In the genomic region with DNA sequence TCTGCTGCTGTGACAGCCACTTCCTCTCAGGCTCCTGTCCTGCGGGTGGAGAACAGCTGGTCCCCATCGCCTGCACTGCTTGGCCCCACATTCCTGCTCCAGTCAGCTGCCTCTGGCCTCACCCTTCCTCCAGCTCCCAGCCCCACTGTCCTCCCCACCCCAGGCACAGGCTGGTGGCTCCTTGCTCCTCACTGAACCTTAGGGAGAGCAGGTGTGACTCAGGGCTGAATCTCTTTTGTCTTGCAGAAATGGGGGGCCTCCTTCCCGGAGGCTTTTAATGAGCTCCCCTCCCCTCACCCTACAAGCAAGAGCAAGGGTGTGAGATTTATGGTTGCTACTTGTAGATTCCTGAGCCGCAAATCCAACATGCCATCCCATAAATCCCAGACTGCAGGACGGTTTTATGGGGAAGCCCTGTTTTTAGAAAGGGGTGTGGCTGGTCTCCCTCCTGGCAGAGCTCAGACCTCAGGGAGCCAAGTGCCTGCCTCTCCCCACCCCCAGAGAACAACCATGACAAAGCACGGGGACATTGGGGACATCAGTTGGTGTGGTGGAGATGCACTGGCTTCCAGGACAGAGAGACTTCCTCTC, we compare ENCODE assay signal across 1 cellular context.
TF ChIP-seq lines count a peak whose summit lies in the region.

No MANE protein-coding gene starts in this region.

TF ChIP-seq in HEK293, 187 proteins besides CTCF, POLR2A, EP300 and RAD21 (continued from another document and continues in another):
- TF ChIP-seq PRDM2 (tag by site-specific recombination; IDR thresholded peaks at IDR 0.05; ENCODE audit: borderline replicate concordance) (no peak), AEBP2 (tag by site-specific recombination; IDR thresholded peaks at IDR 0.05; ENCODE audit: borderline replicate concordance) (no peak), GLIS1 (tag by site-specific recombination; IDR thresholded peaks at IDR 0.05) (peak; percentile 76), ZNF704 (tag by site-specific recombination; IDR thresholded peaks at IDR 0.05) (no peak), ZIC2 (tag by site-specific recombination; IDR thresholded peaks at IDR 0.05) (peak; percentile 93), MZF1 (tag by site-specific recombination; IDR thresholded peaks at IDR 0.05; ENCODE audit: borderline replicate concordance) (no peak; the same call in 1 of the 2 replicates), ZNF555 (tag by site-specific recombination; conservative IDR thresholded peaks at IDR 0.05) (no peak), KLF1 (tag by site-specific recombination; IDR thresholded peaks at IDR 0.05) (peak; percentile 96), ZNF394 (tag by site-specific recombination; IDR thresholded peaks at IDR 0.05; ENCODE audit: borderline replicate concordance) (no peak), ZNF423 (tag by site-specific recombination; IDR thresholded peaks at IDR 0.05) (peak; percentile 29; the same call in 1 of the 2 replicates), ZBTB17 (tag by site-specific recombination; IDR thresholded peaks at IDR 0.05) (0 out of 2 replicates have a peak, but pooled peaks have one; percentile 43), ZNF558 (tag by site-specific recombination; IDR thresholded peaks at IDR 0.05) (peak; percentile 62; the same call in 1 of the 2 replicates), ZNF10 (tag by site-specific recombination; IDR thresholded peaks at IDR 0.05) (no peak), ZNF768 (tag by site-specific recombination; IDR thresholded peaks at IDR 0.05) (no peak), PBX3 (CRISPR knock-in tag; IDR thresholded peaks at IDR 0.05) (no peak), ZEB2 (tag by site-specific recombination; IDR thresholded peaks at IDR 0.05) (no peak), ZNF777 (tag by site-specific recombination; IDR thresholded peaks at IDR 0.05; ENCODE audit: borderline replicate concordance) (no peak), ZNF837 (tag by site-specific recombination; IDR thresholded peaks at IDR 0.05) (no peak), ZNF416 (tag by site-specific recombination; IDR thresholded peaks at IDR 0.05) (no peak), ZNF571 (tag by site-specific recombination; IDR thresholded peaks at IDR 0.05) (no peak), HOXA7 (CRISPR knock-in tag; IDR thresholded peaks at IDR 0.05; ENCODE audit: borderline replicate concordance) (no peak), ZBTB21 (tag by site-specific recombination; IDR thresholded peaks at IDR 0.05) (no peak), ZNF133 (tag by site-specific recombination; IDR thresholded peaks at IDR 0.05) (no peak), ZNF16 (tag by site-specific recombination; IDR thresholded peaks at IDR 0.05; ENCODE audit: low read depth) (no peak), ZNF140 (tag by site-specific recombination; IDR thresholded peaks at IDR 0.05) (no peak), ZNF776 (tag by site-specific recombination; IDR thresholded peaks at IDR 0.05; ENCODE audit: borderline replicate concordance) (no peak), ZNF239 (tag by site-specific recombination; IDR thresholded peaks at IDR 0.05) (no peak), TCF7L2 (IDR thresholded peaks at IDR 0.05; ENCODE audit: borderline replicate concordance, low read depth, low read length) (no peak), ZNF473 (tag by site-specific recombination; IDR thresholded peaks at IDR 0.05) (no peak), ZSCAN18 (tag by site-specific recombination; IDR thresholded peaks at IDR 0.05) (no peak), KLF8 (tag by site-specific recombination; IDR thresholded peaks at IDR 0.05) (no peak), ZNF248 (tag by site-specific recombination; IDR thresholded peaks at IDR 0.05) (no peak), GLI4 (tag by site-specific recombination; IDR thresholded peaks at IDR 0.05) (no peak), ZNF664 (tag by site-specific recombination; IDR thresholded peaks at IDR 0.05) (no peak), ZFHX2 (tag by site-specific recombination; conservative IDR thresholded peaks at IDR 0.05) (no peak), ZNF341 (tag by site-specific recombination; IDR thresholded peaks at IDR 0.05; ENCODE audit: low read depth) (peak; percentile 64), ZFP41 (tag by site-specific recombination; IDR thresholded peaks at IDR 0.05; ENCODE audit: borderline replicate concordance) (no peak), ZNF549 (tag by site-specific recombination; IDR thresholded peaks at IDR 0.05) (no peak), BCL11B (tag by site-specific recombination; IDR thresholded peaks at IDR 0.05; ENCODE audit: low read depth) (no peak), IKZF3 (tag by site-specific recombination; IDR thresholded peaks at IDR 0.05) (no peak), KLF10 (tag by site-specific recombination; IDR thresholded peaks at IDR 0.05) (peak; percentile 77), ZNF292 (tag by site-specific recombination; IDR thresholded peaks at IDR 0.05; ENCODE audit: borderline replicate concordance, low read depth) (no peak), ZNF311 (tag by site-specific recombination; IDR thresholded peaks at IDR 0.05; ENCODE audit: borderline replicate concordance) (no peak)
- TF ChIP-seq, protein P1, sequence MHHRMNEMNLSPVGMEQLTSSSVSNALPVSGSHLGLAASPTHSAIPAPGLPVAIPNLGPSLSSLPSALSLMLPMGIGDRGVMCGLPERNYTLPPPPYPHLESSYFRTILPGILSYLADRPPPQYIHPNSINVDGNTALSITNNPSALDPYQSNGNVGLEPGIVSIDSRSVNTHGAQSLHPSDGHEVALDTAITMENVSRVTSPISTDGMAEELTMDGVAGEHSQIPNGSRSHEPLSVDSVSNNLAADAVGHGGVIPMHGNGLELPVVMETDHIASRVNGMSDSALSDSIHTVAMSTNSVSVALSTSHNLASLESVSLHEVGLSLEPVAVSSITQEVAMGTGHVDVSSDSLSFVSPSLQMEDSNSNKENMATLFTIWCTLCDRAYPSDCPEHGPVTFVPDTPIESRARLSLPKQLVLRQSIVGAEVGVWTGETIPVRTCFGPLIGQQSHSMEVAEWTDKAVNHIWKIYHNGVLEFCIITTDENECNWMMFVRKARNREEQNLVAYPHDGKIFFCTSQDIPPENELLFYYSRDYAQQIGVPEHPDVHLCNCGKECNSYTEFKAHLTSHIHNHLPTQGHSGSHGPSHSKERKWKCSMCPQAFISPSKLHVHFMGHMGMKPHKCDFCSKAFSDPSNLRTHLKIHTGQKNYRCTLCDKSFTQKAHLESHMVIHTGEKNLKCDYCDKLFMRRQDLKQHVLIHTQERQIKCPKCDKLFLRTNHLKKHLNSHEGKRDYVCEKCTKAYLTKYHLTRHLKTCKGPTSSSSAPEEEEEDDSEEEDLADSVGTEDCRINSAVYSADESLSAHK (tag by site-specific recombination; IDR thresholded peaks at IDR 0.05), result no peak
- TF ChIP-seq, protein P2, sequence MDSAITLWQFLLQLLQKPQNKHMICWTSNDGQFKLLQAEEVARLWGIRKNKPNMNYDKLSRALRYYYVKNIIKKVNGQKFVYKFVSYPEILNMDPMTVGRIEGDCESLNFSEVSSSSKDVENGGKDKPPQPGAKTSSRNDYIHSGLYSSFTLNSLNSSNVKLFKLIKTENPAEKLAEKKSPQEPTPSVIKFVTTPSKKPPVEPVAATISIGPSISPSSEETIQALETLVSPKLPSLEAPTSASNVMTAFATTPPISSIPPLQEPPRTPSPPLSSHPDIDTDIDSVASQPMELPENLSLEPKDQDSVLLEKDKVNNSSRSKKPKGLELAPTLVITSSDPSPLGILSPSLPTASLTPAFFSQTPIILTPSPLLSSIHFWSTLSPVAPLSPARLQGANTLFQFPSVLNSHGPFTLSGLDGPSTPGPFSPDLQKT (IDR thresholded peaks at IDR 0.05; ENCODE audit: borderline replicate concordance, low read depth, low read length), result no peak
- TF ChIP-seq, protein P3, sequence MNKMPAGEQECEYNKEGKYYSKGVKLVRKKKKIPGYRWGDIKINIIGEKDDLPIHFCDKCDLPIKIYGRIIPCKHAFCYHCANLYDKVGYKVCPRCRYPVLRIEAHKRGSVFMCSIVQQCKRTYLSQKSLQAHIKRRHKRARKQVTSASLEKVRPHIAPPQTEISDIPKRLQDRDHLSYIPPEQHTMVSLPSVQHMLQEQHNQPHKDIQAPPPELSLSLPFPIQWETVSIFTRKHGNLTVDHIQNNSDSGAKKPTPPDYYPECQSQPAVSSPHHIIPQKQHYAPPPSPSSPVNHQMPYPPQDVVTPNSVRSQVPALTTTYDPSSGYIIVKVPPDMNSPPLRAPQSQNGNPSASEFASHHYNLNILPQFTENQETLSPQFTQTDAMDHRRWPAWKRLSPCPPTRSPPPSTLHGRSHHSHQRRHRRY (tag by site-specific recombination; IDR thresholded peaks at IDR 0.05), result no peak
- TF ChIP-seq, protein P4, sequence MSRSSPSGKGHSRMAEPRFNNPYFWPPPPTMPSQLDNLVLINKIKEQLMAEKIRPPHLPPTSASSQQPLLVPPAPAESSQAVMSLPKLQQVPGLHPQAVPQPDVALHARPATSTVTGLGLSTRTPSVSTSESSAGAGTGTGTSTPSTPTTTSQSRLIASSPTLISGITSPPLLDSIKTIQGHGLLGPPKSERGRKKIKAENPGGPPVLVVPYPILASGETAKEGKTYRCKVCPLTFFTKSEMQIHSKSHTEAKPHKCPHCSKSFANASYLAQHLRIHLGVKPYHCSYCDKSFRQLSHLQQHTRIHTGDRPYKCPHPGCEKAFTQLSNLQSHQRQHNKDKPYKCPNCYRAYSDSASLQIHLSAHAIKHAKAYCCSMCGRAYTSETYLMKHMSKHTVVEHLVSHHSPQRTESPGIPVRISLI (tag by site-specific recombination; IDR thresholded peaks at IDR 0.05), result no peak
